In the genomic region with DNA sequence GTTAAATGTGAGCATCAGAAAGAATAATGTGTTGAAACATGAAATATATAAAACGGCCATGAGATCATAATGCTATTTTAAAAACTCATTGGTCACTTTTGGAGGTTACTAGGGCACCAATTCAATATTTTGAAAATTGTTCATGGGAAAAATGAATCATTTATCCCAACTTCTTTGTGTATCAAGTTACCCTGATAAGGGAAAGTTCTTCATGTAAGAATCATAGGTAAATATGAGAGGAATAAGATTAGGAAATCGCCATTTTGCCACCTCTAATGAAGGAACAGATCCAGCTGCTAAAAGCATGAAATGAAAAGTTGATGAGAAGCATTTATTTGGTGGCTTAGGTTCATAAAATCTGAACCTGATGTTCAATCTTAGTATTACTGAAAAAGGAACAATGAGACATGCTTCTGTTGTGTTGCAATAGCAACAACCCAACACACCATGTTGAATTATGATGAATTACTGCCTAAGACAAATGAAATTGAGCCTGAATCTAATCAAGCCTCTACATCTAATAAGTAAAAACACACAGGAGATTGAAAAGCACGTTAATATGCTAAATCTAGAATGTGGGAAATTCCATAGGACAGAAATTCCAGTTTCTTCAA, we compare ENCODE assay signal across 1 cellular context.
A peak's percentile ranks its signal among the peaks of the same experiment; 100 is the strongest.
TF ChIP-seq lines count a peak whose summit lies in the region.

No MANE protein-coding gene starts in this region.

TF ChIP-seq in IMR-90, 13 proteins besides CTCF, POLR2A, EP300 and RAD21:
- TF ChIP-seq CEBPB (IDR thresholded peaks at IDR 0.05; ENCODE audit: low read depth, low read length), result peak; percentile 81
- peak; percentile 74 for TF ChIP-seq FOS (IDR thresholded peaks at IDR 0.05; ENCODE audit: low read depth, low read length)
- TF ChIP-seq BHLHE40 (IDR thresholded peaks at IDR 0.05; ENCODE audit: low read depth, low read length), result no peak
